Comparison of ENCODE assay signal across 22 cellular contexts in genomic region chr20:62827323-62828050, GRCh38. TPM values are rescaled to one million over a fixed set of nuclear protein-coding genes. Genes with fewer than 3 reads are reported as not detected.
"Had no signal": no experiment of that assay in that cellular context is flagged by ENCODE, and none has a peak within 500 bp of the region (broad histone marks: within the 10 kb centered on the region; RNA-seq: fewer than 3 reads in every experiment).

No MANE protein-coding gene starts in this region.

- DNase-seq: activated CD4-positive, alpha-beta T cell treated with anti-CD3 and anti-CD28 coated beads, Interleukin-2, amount 10 ng/mL, durations not matched to agents 7 days and 5 days; activated CD8-positive, alpha-beta memory T cell treated with anti-CD3 and anti-CD28 coated beads, Interleukin-2, amount 10 ng/mL, durations not matched to agents 7 days and 5 days; activated CD8-positive, alpha-beta T cell treated with anti-CD3 and anti-CD28 coated beads for 36 hours; activated effector memory CD4-positive, alpha-beta T cell treated with anti-CD3 and anti-CD28 coated beads, Interleukin-2, amount 50 U/mL, for 16 hours; activated naive CD4-positive, alpha-beta T cell treated with anti-CD3 and anti-CD28 coated beads, Interleukin-2, amount 10 ng/mL, durations not matched to agents 7 days and 5 days; activated T-cell treated with anti-CD3 and anti-CD28 coated beads for 4 hours; amygdala; colonic mucosa; dorsolateral prefrontal cortex; effector memory CD8-positive, alpha-beta T cell; islet precursor cell; lower lobe of right lung; naive B cell; stimulated activated CD4-positive, alpha-beta T cell treated with anti-CD3 and anti-CD28 coated beads, Interleukin-4, amount 100 ng/mL, for 4 hours; stimulated activated naive CD8-positive, alpha-beta T cell treated with anti-CD3 and anti-CD28 coated beads, Interleukin-15, Interleukin-2, amounts not matched to agents 100 U/mL and 50 U/mL, for 24 hours; substantia nigra; tibial artery had no signal

- H3K27me3 ChIP-seq: colonic mucosa, dorsolateral prefrontal cortex had no signal

- H3K4me3 ChIP-seq: colonic mucosa, dorsolateral prefrontal cortex, esophagus muscularis mucosa, lower lobe of right lung, tibial artery had no signal

- H3K9me3 ChIP-seq: colonic mucosa, esophagus muscularis mucosa, lower lobe of right lung, tibial artery had no signal

- ATAC-seq: activated CD4-positive, CD25-positive, alpha-beta regulatory T cell treated with anti-CD3 and anti-CD28 coated beads, Interleukin-2, amount 50 U/mL, for 24 hours; activated CD8-positive, alpha-beta memory T cell treated with anti-CD3 and anti-CD28 coated beads, Interleukin-2, amount 10 ng/mL, durations not matched to agents 7 days and 5 days; activated CD8-positive, alpha-beta T cell treated with anti-CD3 and anti-CD28 coated beads for 36 hours; effector memory CD8-positive, alpha-beta T cell; left lobe of liver; lower lobe of right lung; stimulated activated naive CD8-positive, alpha-beta T cell treated with anti-CD3 and anti-CD28 coated beads, Interleukin-15, Interleukin-2, amounts not matched to agents 100 U/mL and 50 U/mL, for 24 hours had no signal

- H3K36me3 ChIP-seq: colonic mucosa, lower lobe of right lung, tibial artery had no signal

- H3K27ac ChIP-seq: colonic mucosa, dorsolateral prefrontal cortex, esophagus muscularis mucosa, lower lobe of right lung, tibial artery, VCaP had no signal

RNA-seq across cellular contexts. Expression of gene COL9A3, which starts 10.6 kb away (rescaled TPM):
- total RNA-seq: activated CD4-positive, alpha-beta T cell treated with anti-CD3 and anti-CD28 coated beads, Interleukin-2, amount 10 ng/mL, durations not matched to agents 7 days and 5 days; activated CD8-positive, alpha-beta T cell treated with anti-CD3 and anti-CD28 coated beads for 36 hours; bronchial epithelial cell had no signal
